ENCODE assay signal across 9 cellular contexts in genomic region chr19:50695251-50696064, GRCh38. TPM values are rescaled to one million over a fixed set of nuclear protein-coding genes. Genes with fewer than 3 reads are reported as not detected.
DNase-seq lines count a peak whose midpoint lies in the region; ATAC-seq and TF ChIP-seq lines count a peak whose summit lies in the region.
"Had no signal": no experiment of that assay in that cellular context is flagged by ENCODE, and none has a peak within 500 bp of the region (broad histone marks: within the 10 kb centered on the region; RNA-seq: fewer than 3 reads in every experiment).

No MANE protein-coding gene starts in this region.

- DNase-seq in ELR (ENCODE audit: low read depth) (peak; percentile 28), natural killer cell (no peak), uterus (no peak)
- peak; percentile 16 for DNase-seq in activated T-helper 2 cell treated with anti-CD3 and anti-CD28 coated beads, Interferon-gamma antibody, Interleukin-2, Interleukin-4, amounts not matched to agents 10 μg/mL and 5 μg/mL and 100 μg/mL, durations not matched to agents 14 hours and 24 hours and 36 hours (ENCODE audit: low spot score)
- DNase-seq: kidney glomerular epithelial cell had no signal

- TF ChIP-seq POLR2A in uterus (IDR thresholded peaks at IDR 0.05), result no peak

- no peak overlapping the region for H3K4me3 Mint-ChIP-seq in activated T-helper 2 cell treated with anti-CD3 and anti-CD28 coated beads, Interferon-gamma antibody, Interleukin-2, Interleukin-4, amounts not matched to agents 10 μg/mL and 5 μg/mL and 100 μg/mL, durations not matched to agents 14 hours and 24 hours and 36 hours (ENCODE audit: low read depth)
- H3K4me3 Mint-ChIP-seq in natural killer cell, result no peak overlapping the region

- no peak overlapping the region for H3K4me3 ChIP-seq in uterus

- no peak overlapping the region for H3K27ac ChIP-seq in uterus

- no peak for TF ChIP-seq EP300 in Ishikawa (IDR thresholded peaks at IDR 0.05; ENCODE audit: borderline replicate concordance)

- intact Hi-C loops in activated T-helper 2 cell treated with anti-CD3 and anti-CD28 coated beads, Interferon-gamma antibody, Interleukin-2, Interleukin-4, amounts not matched to agents 10 μg/mL and 5 μg/mL and 100 μg/mL, durations not matched to agents 14 hours and 24 hours and 36 hours (cut with micrococcal nuclease), result no loop called here
- intact Hi-C loops in natural killer cell (cut with micrococcal nuclease) (no loop called here), uterus (cut with DNase I; ENCODE audit: low total_unique reads) (no loop called here)

- H3K9me3 ChIP-seq in uterus, result no peaks in the 10 kb centered on the region

- no peak overlapping the region for H3K27ac Mint-ChIP-seq in activated T-helper 2 cell treated with anti-CD3 and anti-CD28 coated beads, Interferon-gamma antibody, Interleukin-2, Interleukin-4, amounts not matched to agents 10 μg/mL and 5 μg/mL and 100 μg/mL, durations not matched to agents 14 hours and 24 hours and 36 hours
- H3K27ac Mint-ChIP-seq in natural killer cell, result no peak overlapping the region
- H3K27ac Mint-ChIP-seq: T-cell had no signal

- H3K27me3 ChIP-seq in uterus, result peaks cover 3 to 21% of the 10 kb centered on the region in 2 donors

- no peak for TF ChIP-seq RAD21 in Ishikawa (IDR thresholded peaks at IDR 0.05; ENCODE audit: low read depth)

- H3K36me3 ChIP-seq in uterus, result no peaks in the 10 kb centered on the region

- H3K36me3 Mint-ChIP-seq in activated T-helper 2 cell treated with anti-CD3 and anti-CD28 coated beads, Interferon-gamma antibody, Interleukin-2, Interleukin-4, amounts not matched to agents 10 μg/mL and 5 μg/mL and 100 μg/mL, durations not matched to agents 14 hours and 24 hours and 36 hours (ENCODE audit: low read depth), result no peaks in the 10 kb centered on the region
- no peaks in the 10 kb centered on the region for H3K36me3 Mint-ChIP-seq in natural killer cell
- H3K36me3 Mint-ChIP-seq: T-cell had no signal

- ATAC-seq in natural killer cell (peak in 2 of 3 donors; percentile 64 to 86), GM19324 (IDR thresholded peaks at IDR 0.05; ENCODE audit: low FRiP score, unreplicated experiment) (no peak), GM18868 (IDR thresholded peaks at IDR 0.05; ENCODE audit: unreplicated experiment) (no peak)

- H3K4me1 Mint-ChIP-seq in activated T-helper 2 cell treated with anti-CD3 and anti-CD28 coated beads, Interferon-gamma antibody, Interleukin-2, Interleukin-4, amounts not matched to agents 10 μg/mL and 5 μg/mL and 100 μg/mL, durations not matched to agents 14 hours and 24 hours and 36 hours (ENCODE audit: low read depth), result no peaks in the 10 kb centered on the region
- H3K4me1 Mint-ChIP-seq in natural killer cell, result no peaks in the 10 kb centered on the region
- H3K4me1 Mint-ChIP-seq: T-cell had no signal

- no peak for TF ChIP-seq CTCF in natural killer cell (IDR thresholded peaks at IDR 0.05)
- TF ChIP-seq CTCF in uterus (IDR thresholded peaks at IDR 0.05), result no peak

- no peaks in the 10 kb centered on the region for H3K9me3 Mint-ChIP-seq in activated T-helper 2 cell treated with anti-CD3 and anti-CD28 coated beads, Interferon-gamma antibody, Interleukin-2, Interleukin-4, amounts not matched to agents 10 μg/mL and 5 μg/mL and 100 μg/mL, durations not matched to agents 14 hours and 24 hours and 36 hours
- no peaks in the 10 kb centered on the region for H3K9me3 Mint-ChIP-seq in natural killer cell

- no peaks in the 10 kb centered on the region for H3K4me1 ChIP-seq in uterus

- H3K27me3 Mint-ChIP-seq in activated T-helper 2 cell treated with anti-CD3 and anti-CD28 coated beads, Interferon-gamma antibody, Interleukin-2, Interleukin-4, amounts not matched to agents 10 μg/mL and 5 μg/mL and 100 μg/mL, durations not matched to agents 14 hours and 24 hours and 36 hours (ENCODE audit: low read depth), result peaks cover 20% of the 10 kb centered on the region
- H3K27me3 Mint-ChIP-seq in natural killer cell (ENCODE audit: low read depth in 2 of 2), result peaks cover 35 to 37% of the 10 kb centered on the region in 2 donors

TF ChIP-seq in Ishikawa, 13 proteins besides CTCF, POLR2A, EP300 and RAD21:
- no peak for TF ChIP-seq TEAD4 (IDR thresholded peaks at IDR 0.05)
- TF ChIP-seq NFIC (IDR thresholded peaks at IDR 0.05), result no peak
- no peak for TF ChIP-seq CREB1 (IDR thresholded peaks at IDR 0.05; ENCODE audit: low read depth)
- TF ChIP-seq ZBTB7A (IDR thresholded peaks at IDR 0.05; ENCODE audit: low read depth), result peak; percentile 34; the same call in 1 of the 2 replicates
- TF ChIP-seq EGR1 (IDR thresholded peaks at IDR 0.05), result no peak
- no peak for TF ChIP-seq CEBPB (IDR thresholded peaks at IDR 0.05)
- no peak for TF ChIP-seq TAF1 (IDR thresholded peaks at IDR 0.05; ENCODE audit: low read depth)
- TF ChIP-seq TCF12 (IDR thresholded peaks at IDR 0.05; ENCODE audit: low read depth), result no peak
- TF ChIP-seq USF1 (IDR thresholded peaks at IDR 0.05), result no peak
- TF ChIP-seq REST (IDR thresholded peaks at IDR 0.05; ENCODE audit: low read depth), result peak; percentile 79
- TF ChIP-seq FOXM1 (IDR thresholded peaks at IDR 0.05; ENCODE audit: borderline replicate concordance, low read depth), result no peak

RNA-seq across cellular contexts. Expression of gene SHANK1, which starts 24.1 kb away (rescaled TPM):
- total RNA-seq in activated T-helper 2 cell treated with anti-CD3 and anti-CD28 coated beads, Interferon-gamma antibody, Interleukin-2, Interleukin-4, amounts not matched to agents 10 μg/mL and 5 μg/mL and 100 μg/mL, durations not matched to agents 14 hours and 24 hours and 36 hours, result not detected in 2 replicates
- under 1 TPM; 0.05 to 0.75 (median 0.20) TPM for total RNA-seq in natural killer cell
- 1 to 10 TPM in 2 of 4 donors, not detected in 2; 4.0 to 6.5 TPM for total RNA-seq in uterus

RNA-seq across cellular contexts. Expression of gene CLEC11A, which starts 27.7 kb away (rescaled TPM):
- total RNA-seq in activated T-helper 2 cell treated with anti-CD3 and anti-CD28 coated beads, Interferon-gamma antibody, Interleukin-2, Interleukin-4, amounts not matched to agents 10 μg/mL and 5 μg/mL and 100 μg/mL, durations not matched to agents 14 hours and 24 hours and 36 hours, result 1.2 and 1.7 TPM in 2 replicates
- total RNA-seq in natural killer cell (1 to 10 TPM; 2.3 to 4.0 (median 3.3) TPM), uterus (100 to 1,000 TPM in 1 of 4 donors, 10 to 100 TPM in 1, 1 to 10 TPM in 2; 1.5 to 105 (median 10.9) TPM)

RNA-seq across cellular contexts. Expression of gene C19orf81, which starts 46.2 kb away (rescaled TPM):
- total RNA-seq in activated T-helper 2 cell treated with anti-CD3 and anti-CD28 coated beads, Interferon-gamma antibody, Interleukin-2, Interleukin-4, amounts not matched to agents 10 μg/mL and 5 μg/mL and 100 μg/mL, durations not matched to agents 14 hours and 24 hours and 36 hours, result 1.5 TPM in 1 of 2 replicates, not detected in the other
- not detected for total RNA-seq in natural killer cell
- total RNA-seq in uterus, result not detected

RNA-seq across cellular contexts. Expression of gene SYT3, which starts 55.8 kb away (rescaled TPM):
- 0.07 TPM in 1 of 2 replicates, not detected in the other for total RNA-seq in activated T-helper 2 cell treated with anti-CD3 and anti-CD28 coated beads, Interferon-gamma antibody, Interleukin-2, Interleukin-4, amounts not matched to agents 10 μg/mL and 5 μg/mL and 100 μg/mL, durations not matched to agents 14 hours and 24 hours and 36 hours
- total RNA-seq in natural killer cell (not detected), uterus (under 1 TPM in 1 of 4 donors, not detected in 3; 0.14 TPM)

Comparison
In these comparisons a context has a peak if more than half of its experiments do, and no peak if none do; other contexts are left out.
1. DNase-seq: peak in ELR (single experiment) and activated T-helper 2 cell treated with anti-CD3 and anti-CD28 coated beads, Interferon-gamma antibody, Interleukin-2, Interleukin-4, amounts not matched to agents 10 μg/mL and 5 μg/mL and 100 μg/mL, durations not matched to agents 14 hours and 24 hours and 36 hours (single experiment); none in natural killer cell (single experiment) and uterus (0 of 2).
2. ATAC-seq: peak in natural killer cell (2 of 3); none in GM19324 (single experiment) and GM18868 (single experiment).